Comparison of ENCODE assay signal across 8 cellular contexts in the genomic region with DNA sequence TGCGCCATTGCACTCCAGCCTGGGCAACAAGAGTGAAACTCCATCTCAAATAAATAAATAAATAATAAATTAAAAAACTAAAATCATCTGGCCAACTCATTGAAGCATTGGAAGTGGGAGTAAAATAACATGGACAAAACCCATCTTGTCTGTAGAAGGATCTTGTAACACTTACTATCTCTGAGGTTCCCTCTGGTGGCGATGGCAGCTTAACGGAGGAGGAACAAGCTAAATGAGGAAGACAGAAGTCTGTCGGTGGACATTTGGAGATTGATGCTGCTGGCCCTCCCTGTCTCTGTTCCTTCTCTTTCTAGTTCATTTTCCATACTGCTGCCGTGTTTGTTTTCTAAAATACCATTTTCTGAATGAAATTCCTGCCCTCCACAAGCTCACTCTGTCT. TPM values are rescaled to one million over a fixed set of nuclear protein-coding genes. Genes with fewer than 3 reads are reported as not detected.
DNase-seq lines count a peak whose midpoint lies in the region; ATAC-seq and TF ChIP-seq lines count a peak whose summit lies in the region.

No MANE protein-coding gene starts in this region.

- H3K4me1 ChIP-seq in heart right ventricle (no peaks in the 10 kb centered on the region), testis (no peaks in the 10 kb centered on the region)

- WGBS in heart right ventricle, 2 donors = 52 to 55% methylated on average over 5 of the region's 5 CpGs
- 70 to 75% methylated on average over 5 of the region's 5 CpGs for WGBS in testis, 2 donors

- intact Hi-C loops in heart right ventricle (cut with DNase I) (loop anchor here in 3 of 10 donors (5.0 to 10.0 kb wide), 2 partner anchors 139 to 241 kb away; a partner anchor contains a TSS), testis (cut with DNase I; ENCODE audit: low total_unique reads) (no loop called here)

- H3K27ac ChIP-seq in heart right ventricle = no peak overlapping the region
- H3K27ac ChIP-seq in testis = no peak overlapping the region

- TF ChIP-seq POLR2A in testis (IDR thresholded peaks at IDR 0.05) = no peak

- H3K9me3 Mint-ChIP-seq in activated naive CD4-positive, alpha-beta T cell treated with anti-CD3 and anti-CD28 coated beads, Interleukin-2, amount 10 ng/mL, durations not matched to agents 7 days and 5 days = no peaks in the 10 kb centered on the region

- no peaks in the 10 kb centered on the region for H3K27me3 ChIP-seq in heart right ventricle
- H3K27me3 ChIP-seq in testis = no peaks in the 10 kb centered on the region

- peak in 7 of 9 donors; percentile 29 to 51 (median 49) for TF ChIP-seq CTCF in heart right ventricle (IDR thresholded peaks at IDR 0.05)
- TF ChIP-seq CTCF in testis (IDR thresholded peaks at IDR 0.05) = peak in 1 of 3 experiments; percentile 25

- H3K36me3 Mint-ChIP-seq in activated naive CD4-positive, alpha-beta T cell treated with anti-CD3 and anti-CD28 coated beads, Interleukin-2, amount 10 ng/mL, durations not matched to agents 7 days and 5 days = peaks cover 66% of the 10 kb centered on the region

- no peak overlapping the region for H3K4me3 Mint-ChIP-seq in activated naive CD4-positive, alpha-beta T cell treated with anti-CD3 and anti-CD28 coated beads, Interleukin-2, amount 10 ng/mL, durations not matched to agents 7 days and 5 days

- H3K27me3 Mint-ChIP-seq in activated naive CD4-positive, alpha-beta T cell treated with anti-CD3 and anti-CD28 coated beads, Interleukin-2, amount 10 ng/mL, durations not matched to agents 7 days and 5 days = no peaks in the 10 kb centered on the region

- H3K4me3 ChIP-seq in heart right ventricle = no peak overlapping the region
- H3K4me3 ChIP-seq in testis = no peak overlapping the region

- peaks cover 4% of the 10 kb centered on the region for H3K4me1 Mint-ChIP-seq in activated naive CD4-positive, alpha-beta T cell treated with anti-CD3 and anti-CD28 coated beads, Interleukin-2, amount 10 ng/mL, durations not matched to agents 7 days and 5 days

- ATAC-seq in heart right ventricle = peak in 2 of 8 donors; percentile 56 to 57
- ATAC-seq in GM18868 (IDR thresholded peaks at IDR 0.05; ENCODE audit: unreplicated experiment) = no peak
- ATAC-seq in HG02970 (IDR thresholded peaks at IDR 0.05; ENCODE audit: low FRiP score, unreplicated experiment) = no peak

- H3K27ac Mint-ChIP-seq in activated naive CD4-positive, alpha-beta T cell treated with anti-CD3 and anti-CD28 coated beads, Interleukin-2, amount 10 ng/mL, durations not matched to agents 7 days and 5 days = no peak overlapping the region

- H3K36me3 ChIP-seq in heart right ventricle (peaks cover 0 to 100% (median 48%) of the 10 kb centered on the region in 9 donors), testis (ENCODE audit: low read depth, missing control alignments) (no peaks in the 10 kb centered on the region)

- DNase-seq in activated naive CD4-positive, alpha-beta T cell treated with anti-CD3 and anti-CD28 coated beads, Interleukin-2, amount 10 ng/mL, durations not matched to agents 7 days and 5 days = peak; percentile 40
- DNase-seq in activated naive CD4-positive, alpha-beta T cell (lab: John Stamatoyannopoulos, UW) = no peak
- DNase-seq in SKM-1 (lab: John Stamatoyannopoulos, UW; ENCODE audit: unreplicated experiment) (peak; percentile 18), heart right ventricle (peak in 1 of 2 donors; percentile 37), testis (peak; percentile 74), NCI-H1694 (lab: John Stamatoyannopoulos, UW) (no peak)

- no peaks in the 10 kb centered on the region for H3K9me3 ChIP-seq in heart right ventricle
- no peaks in the 10 kb centered on the region for H3K9me3 ChIP-seq in testis

- CTCF ChIA-PET in activated naive CD4-positive, alpha-beta T cell treated with anti-CD3 and anti-CD28 coated beads, Interleukin-2, amount 10 ng/mL, durations not matched to agents 7 days and 5 days (lab: Charles Lee) = interaction anchor here (1.4 to 3.4 kb wide), 3 partner anchors 11 to 141 kb away, joined by 3 to 15 read pairs (median 14); no protein-coding TSS in a partner anchor

RNA-seq across cellular contexts. Expression of a gene that starts 43.4 kb away (rescaled TPM):
- total RNA-seq in heart right ventricle (10 to 100 TPM; 15.1 to 45.3 (median 20.1) TPM), testis (10 to 100 TPM; 46.2 to 56.9 TPM)
- polyA plus RNA-seq in heart right ventricle (1 to 10 TPM; 7.0 to 7.3 TPM), testis (ENCODE audit: insufficient read depth, low read depth, low replicate concordance) (51.6 TPM)

Comparison
In these comparisons a context has a peak if more than half of its experiments do, and no peak if none do; other contexts are left out.
1. DNase-seq: peak in activated naive CD4-positive, alpha-beta T cell treated with anti-CD3 and anti-CD28 coated beads, Interleukin-2, amount 10 ng/mL, durations not matched to agents 7 days and 5 days (single experiment), SKM-1 (single experiment) and testis (single experiment); none in activated naive CD4-positive, alpha-beta T cell (0 of 4) and NCI-H1694 (single experiment).